Comparison of ENCODE assay signal across 2 cellular contexts in the genomic region with DNA sequence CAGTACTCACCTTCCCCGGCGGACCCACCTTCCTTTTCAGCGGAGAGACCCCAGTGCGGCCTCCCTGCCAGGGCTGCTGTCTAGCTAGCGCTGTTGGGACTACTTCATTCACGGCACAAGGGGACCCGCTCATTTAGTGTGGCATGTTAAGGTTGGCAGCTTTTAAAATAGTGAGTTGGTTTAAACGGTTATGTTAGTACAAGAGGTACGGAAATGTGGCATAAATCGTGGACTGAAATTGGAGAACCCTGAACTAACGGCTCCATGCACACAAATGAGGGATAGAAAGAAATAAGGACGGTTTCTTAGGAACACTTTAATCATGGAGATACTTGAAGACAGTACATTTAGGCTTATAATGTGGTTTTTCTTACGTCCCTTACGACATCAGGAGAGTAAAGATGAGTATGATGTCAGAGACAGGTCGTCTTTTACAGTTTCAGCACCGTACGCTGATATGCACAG.
TF ChIP-seq lines count a peak whose summit lies in the region.

No MANE protein-coding gene starts in this region.

TF ChIP-seq in SK-N-SH, 30 proteins besides CTCF, POLR2A, EP300 and RAD21:
- TF ChIP-seq YY1 (IDR thresholded peaks at IDR 0.05; ENCODE audit: low read depth) (no peak), FOXM1 (IDR thresholded peaks at IDR 0.05; ENCODE audit: low read depth) (no peak), ELF1 (IDR thresholded peaks at IDR 0.05) (no peak), MEF2A (IDR thresholded peaks at IDR 0.05; ENCODE audit: borderline replicate concordance, low read depth) (no peak), RFX5 (IDR thresholded peaks at IDR 0.05; ENCODE audit: low read length) (no peak), FOXJ3 (CRISPR knock-in tag; IDR thresholded peaks at IDR 0.05) (no peak)
- TF ChIP-seq, protein P1, sequence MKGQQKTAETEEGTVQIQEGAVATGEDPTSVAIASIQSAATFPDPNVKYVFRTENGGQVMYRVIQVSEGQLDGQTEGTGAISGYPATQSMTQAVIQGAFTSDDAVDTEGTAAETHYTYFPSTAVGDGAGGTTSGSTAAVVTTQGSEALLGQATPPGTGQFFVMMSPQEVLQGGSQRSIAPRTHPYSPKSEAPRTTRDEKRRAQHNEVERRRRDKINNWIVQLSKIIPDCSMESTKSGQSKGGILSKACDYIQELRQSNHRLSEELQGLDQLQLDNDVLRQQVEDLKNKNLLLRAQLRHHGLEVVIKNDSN (IDR thresholded peaks at IDR 0.05; ENCODE audit: borderline replicate concordance, low read depth) = no peak
- TF ChIP-seq, protein P2, sequence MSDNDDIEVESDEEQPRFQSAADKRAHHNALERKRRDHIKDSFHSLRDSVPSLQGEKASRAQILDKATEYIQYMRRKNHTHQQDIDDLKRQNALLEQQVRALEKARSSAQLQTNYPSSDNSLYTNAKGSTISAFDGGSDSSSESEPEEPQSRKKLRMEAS (IDR thresholded peaks at IDR 0.05; ENCODE audit: low read depth) = no peak

TF ChIP-seq in H1, 55 proteins besides CTCF, POLR2A, EP300 and RAD21:
- no peak for TF ChIP-seq KDM5A (IDR thresholded peaks at IDR 0.05; ENCODE audit: low read length)
- TF ChIP-seq ZNF274 (IDR thresholded peaks at IDR 0.05; ENCODE audit: borderline replicate concordance, extremely low read depth, low read length) = no peak
- TF ChIP-seq RXRA (IDR thresholded peaks at IDR 0.05; ENCODE audit: insufficient read depth, low read depth, low read length) = no peak
- TF ChIP-seq KDM4A (IDR thresholded peaks at IDR 0.05; ENCODE audit: low read depth, low read length, severe bottlenecking) = no peak
- TF ChIP-seq BACH1 (IDR thresholded peaks at IDR 0.05; ENCODE audit: low read length) = no peak
- no peak for TF ChIP-seq SUZ12 (IDR thresholded peaks at IDR 0.05; ENCODE audit: low read length)
- no peak for TF ChIP-seq SIN3A (conservative IDR thresholded peaks at IDR 0.05 in 1 of 2, IDR thresholded peaks at IDR 0.05 in 1 of 2; ENCODE audit: low read depth in 1 of 2, low read length in 2 of 2)
- TF ChIP-seq, protein P2 (IDR thresholded peaks at IDR 0.05) = no peak
- TF ChIP-seq CBX8 (IDR thresholded peaks at IDR 0.05; ENCODE audit: borderline replicate concordance, low read depth, low read length) = no peak
- no peak for TF ChIP-seq GTF2F1 (IDR thresholded peaks at IDR 0.05; ENCODE audit: borderline replicate concordance, low read depth, low read length)
- no peak for TF ChIP-seq BRCA1 (IDR thresholded peaks at IDR 0.05; ENCODE audit: low read depth, low read length)
- TF ChIP-seq YY1 (IDR thresholded peaks at IDR 0.05; ENCODE audit: low read depth, low read length) = no peak
- no peak for TF ChIP-seq EGR1 (IDR thresholded peaks at IDR 0.05; ENCODE audit: borderline replicate concordance, low read depth, low read length)
- no peak for TF ChIP-seq CREB1 (IDR thresholded peaks at IDR 0.05)
- no peak for TF ChIP-seq CEBPB (IDR thresholded peaks at IDR 0.05; ENCODE audit: low read depth, low read length)
- no peak for TF ChIP-seq SIX5 (IDR thresholded peaks at IDR 0.05; ENCODE audit: low read depth, low read length)
- TF ChIP-seq SP1 (IDR thresholded peaks at IDR 0.05; ENCODE audit: low read depth, low read length) = no peak
- TF ChIP-seq, protein P3, sequence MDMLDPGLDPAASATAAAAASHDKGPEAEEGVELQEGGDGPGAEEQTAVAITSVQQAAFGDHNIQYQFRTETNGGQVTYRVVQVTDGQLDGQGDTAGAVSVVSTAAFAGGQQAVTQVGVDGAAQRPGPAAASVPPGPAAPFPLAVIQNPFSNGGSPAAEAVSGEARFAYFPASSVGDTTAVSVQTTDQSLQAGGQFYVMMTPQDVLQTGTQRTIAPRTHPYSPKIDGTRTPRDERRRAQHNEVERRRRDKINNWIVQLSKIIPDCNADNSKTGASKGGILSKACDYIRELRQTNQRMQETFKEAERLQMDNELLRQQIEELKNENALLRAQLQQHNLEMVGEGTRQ (IDR thresholded peaks at IDR 0.05; ENCODE audit: low read length) = no peak
TF ChIP-seq in H1: peak in this region for 0.
